In genomic region chrX:73944582-73944947, GRCh38 we compare ENCODE assay signal across 8 cellular contexts.
A peak's percentile ranks its signal among the peaks of the same experiment; 100 is the strongest.
DNase-seq lines count a peak whose midpoint lies in the region; FAIRE-seq and TF ChIP-seq lines count a peak whose summit lies in the region.

No MANE protein-coding gene starts in this region.

- no peaks in the 10 kb centered on the region for H4K20me1 ChIP-seq in OCI-LY3 (ENCODE audit: insufficient read depth, low read length)
- no peaks in the 10 kb centered on the region for H4K20me1 ChIP-seq in H1 (replicated peaks in 1 of 2; ENCODE audit: control insufficient read depth in 1 of 2, insufficient read depth in 2 of 2, low read length in 2 of 2)
- H4K20me1 ChIP-seq in neural cell (ENCODE audit: insufficient read depth) = no peaks in the 10 kb centered on the region

- no peaks in the 10 kb centered on the region for H3K27me3 ChIP-seq in OCI-LY3 (ENCODE audit: low read depth, low read length)
- H3K27me3 ChIP-seq in H1 (replicated peaks in 1 of 4; ENCODE audit: control insufficient read depth in 3 of 4, extremely low read depth in 1 of 4, insufficient read depth in 3 of 4, low read length in 3 of 4) = no peaks in the 10 kb centered on the region
- H3K27me3 ChIP-seq in neural cell (ENCODE audit: insufficient read depth, low read depth, low read length) = no peaks in the 10 kb centered on the region

- H3K56ac ChIP-seq in H1 (replicated peaks; ENCODE audit: insufficient read length, low read depth, low read length) = peak overlapping the region; percentile 59

- TF ChIP-seq RAD21 in H1 (IDR thresholded peaks at IDR 0.05 in 1 of 2, conservative IDR thresholded peaks at IDR 0.05 in 1 of 2; ENCODE audit: low read depth in 2 of 2, low read length in 2 of 2) = no peak
- TF ChIP-seq RAD21 in neural cell (conservative IDR thresholded peaks at IDR 0.05) = no peak

- H2BK5ac ChIP-seq in H1 (ENCODE audit: low read depth, low read length) = peak overlapping the region; percentile 91; the same call in 1 of the 2 replicates

- H3K14ac ChIP-seq in H1 (ENCODE audit: insufficient read length) = no peak overlapping the region

- H3K9me3 ChIP-seq in OCI-LY3 (ENCODE audit: insufficient read depth, low read length) (no peaks in the 10 kb centered on the region), H1 (ENCODE audit: insufficient read depth in 2 of 2, low read depth in 1 of 2, low read length in 1 of 2) (no peaks in the 10 kb centered on the region), neural cell (ENCODE audit: low read length) (no peaks in the 10 kb centered on the region)

- H3K4me2 ChIP-seq in OCI-LY3 (ENCODE audit: low read length) (peak overlapping the region; percentile 77), H1 (ENCODE audit: insufficient read depth in 1 of 2, low read depth in 2 of 2, low read length in 2 of 2) (peak overlapping the region; percentile 62 to 65), neural cell (ENCODE audit: low read length) (peak overlapping the region; percentile 82)

- H4K8ac ChIP-seq in H1 (ENCODE audit: extremely low read depth, insufficient read depth, low read length) = no peak overlapping the region

- H3K4me3 ChIP-seq in OCI-LY3 (ENCODE audit: low read length) = peak overlapping the region; percentile 98
- peak overlapping the region; percentile 87 to 99 (median 94) for H3K4me3 ChIP-seq in H1 (ENCODE audit: extremely low read depth in 1 of 4, insufficient read depth in 2 of 4, low read depth in 3 of 4, low read length in 4 of 4)
- peak overlapping the region; percentile 74 for H3K4me3 ChIP-seq in neural cell (ENCODE audit: low read length)

- H4K5ac ChIP-seq in H1 (ENCODE audit: insufficient read length, low read depth, low read length) = peak overlapping the region; percentile 52

- no peaks in the 10 kb centered on the region for H3F3A ChIP-seq in neural cell (ENCODE audit: insufficient read depth, low read length, poor library complexity, severe bottlenecking)

- H4K91ac ChIP-seq in H1 (replicated peaks; ENCODE audit: insufficient read length, low read length) = no peak overlapping the region

- no peak overlapping the region; the same call in 1 of the 2 replicates for H2BK12ac ChIP-seq in H1 (ENCODE audit: low read depth, low read length)

- no peak overlapping the region for H2BK20ac ChIP-seq in H1 (ENCODE audit: low read length)

- CTCF ChIA-PET in H1 (lab: Charles Lee; ENCODE audit: partially characterized antibody) = no interaction called here

- H3K79me2 ChIP-seq in OCI-LY3 (ENCODE audit: low read length) (peaks cover 56% of the 10 kb centered on the region), H1 (ENCODE audit: control insufficient read depth in 1 of 2, insufficient read depth in 2 of 2, low read length in 2 of 2) (peaks cover 4 to 51% of the 10 kb centered on the region in 2 experiments; a peak in 3 of 4 replicates), neural cell (replicated peaks; ENCODE audit: insufficient read depth, low read length) (peaks cover 21% of the 10 kb centered on the region)

- H2AFZ ChIP-seq in OCI-LY3 (ENCODE audit: low read depth, low read length) = peak overlapping the region; percentile 91; the same call in 1 of the 2 replicates
- no peak overlapping the region for H2AFZ ChIP-seq in H1 (ENCODE audit: low read length)
- H2AFZ ChIP-seq in neural cell (ENCODE audit: low read depth, low read length) = peak overlapping the region; percentile 72

- no peaks in the 10 kb centered on the region for H3K9me2 ChIP-seq in neural cell (ENCODE audit: insufficient read depth, low read length)

- H2AK5ac ChIP-seq in H1 (ENCODE audit: low read depth, low read length) = 0 out of 2 replicates have a peak overlapping the region, but pooled peaks have one; percentile 53

- peak; percentile 59 for DNase-seq in DMS 273 (lab: John Stamatoyannopoulos, UW; ENCODE audit: unreplicated experiment)
- no peak for DNase-seq in DMS 273 treated with DMSO at 0.1 percent for 48 hours (lab: John Stamatoyannopoulos, UW)
- no peak for DNase-seq in H1 (ENCODE audit: low read depth in 1 of 2, low spot score in 2 of 2)
- no peak for DNase-seq in HK-2 (ENCODE audit: unreplicated experiment)
- DNase-seq in HuH-7 (ENCODE audit: low spot score) = no peak
- no peak for DNase-seq in NCI-H2196 (lab: John Stamatoyannopoulos, UW; ENCODE audit: unreplicated experiment)

- TF ChIP-seq CTCF in OCI-LY3 (IDR thresholded peaks at IDR 0.05; ENCODE audit: low read depth, low read length) (no peak), H1 (IDR thresholded peaks at IDR 0.05; ENCODE audit: control extremely low read depth in 1 of 3, insufficient read depth in 1 of 3, low read depth in 1 of 3, low read length in 3 of 3) (no peak), neural cell (IDR thresholded peaks at IDR 0.05; ENCODE audit: poor library complexity, severe bottlenecking) (no peak)

- H3K9ac ChIP-seq in OCI-LY3 (ENCODE audit: low read length) = peak overlapping the region; percentile 80
- H3K9ac ChIP-seq in H1 (replicated peaks in 1 of 4; ENCODE audit: extremely low read depth in 1 of 4, low read depth in 3 of 4, low read length in 3 of 4) = peak overlapping the region; percentile 79 to 100 (median 97)
- peak overlapping the region; percentile 81 for H3K9ac ChIP-seq in neural cell (ENCODE audit: low read length)

- H3K18ac ChIP-seq in H1 (ENCODE audit: extremely low read depth, low read length) = no peak overlapping the region; the same call in 1 of the 2 replicates

- TF ChIP-seq EP300 in H1 (IDR thresholded peaks at IDR 0.05; ENCODE audit: borderline replicate concordance in 1 of 2, low read depth in 2 of 2, low read length in 2 of 2) (no peak), neural cell (conservative IDR thresholded peaks at IDR 0.05; ENCODE audit: poor library complexity, severe bottlenecking) (no peak)

- H2BK15ac ChIP-seq in H1 (ENCODE audit: low read length) = no peak overlapping the region

- no peaks in the 10 kb centered on the region for H3K79me1 ChIP-seq in H1 (ENCODE audit: low read depth, low read length)

- WGBS in H1 (ENCODE audit: extremely low coverage in 1 of 2, insufficient coverage in 1 of 2, insufficient read length in 1 of 2, insufficient replicate concordance in 2 of 2, low coverage in 1 of 2, low lambda C conversion rate in 2 of 2, missing lambda C conversion rate in 1 of 2), 2 experiments = 0% methylated on average over 1 of the region's 8 CpGs; no CpG with 5 or more reads in 1 of the 2 experiments

- no peak; a peak in 1 of 3 replicates for TF ChIP-seq POLR2A in H1 (IDR thresholded peaks at IDR 0.05; ENCODE audit: control extremely low read depth in 1 of 2, low read depth in 2 of 2, low read length in 2 of 2)

- H3K4me1 ChIP-seq in OCI-LY3 (ENCODE audit: low read length) = peaks cover 7% of the 10 kb centered on the region; the same call in 1 of the 2 replicates
- no peaks in the 10 kb centered on the region for H3K4me1 ChIP-seq in H1 (replicated peaks in 1 of 4; ENCODE audit: control insufficient read depth in 3 of 4, insufficient read depth in 4 of 4, low read length in 3 of 4)

- peak overlapping the region; percentile 54 for H2BK120ac ChIP-seq in H1 (replicated peaks; ENCODE audit: low read depth, low read length)

- H3K23me2 ChIP-seq in H1 (ENCODE audit: low read depth, low read length) = no peaks in the 10 kb centered on the region

- H3K36me3 ChIP-seq in OCI-LY3 (replicated peaks; ENCODE audit: low read depth, low read length) (peaks cover 6% of the 10 kb centered on the region), H1 (ENCODE audit: control insufficient read depth in 2 of 4, insufficient read depth in 4 of 4, low read length in 3 of 4) (peaks cover 0 to 26% (median 3%) of the 10 kb centered on the region in 4 experiments; a peak in 3 of 8 replicates), neural cell (ENCODE audit: insufficient read depth, low read length) (no peaks in the 10 kb centered on the region)

- no peak overlapping the region for H3K23ac ChIP-seq in H1 (ENCODE audit: insufficient read length)

- POLR2A ChIA-PET in H1 (lab: Charles Lee; ENCODE audit: partially characterized antibody) = interaction anchor here (0.8 to 2.1 kb wide), 5 partner anchors 10 to 69 kb away, joined by 3 to 14 read pairs (median 4); no protein-coding TSS in a partner anchor

- FAIRE-seq in H1 (lab: Jason Lieb, UNC) = peak; percentile 69

- H3K27ac ChIP-seq in OCI-LY3 (ENCODE audit: low read length) = peak overlapping the region; percentile 39
- peak overlapping the region; percentile 94 for H3K27ac ChIP-seq in H1 (ENCODE audit: low read depth, low read length)
- peak overlapping the region; percentile 80 for H3K27ac ChIP-seq in neural cell (ENCODE audit: low read length)

- no peak overlapping the region for H3K4ac ChIP-seq in H1 (replicated peaks; ENCODE audit: insufficient read length, low read depth, low read length)

TF ChIP-seq in H1, 55 proteins besides CTCF, POLR2A, EP300 and RAD21:
- TF ChIP-seq BACH1 (IDR thresholded peaks at IDR 0.05; ENCODE audit: low read length) (no peak), KDM5A (IDR thresholded peaks at IDR 0.05; ENCODE audit: low read length) (0 out of 2 replicates have a peak, but pooled peaks have one; percentile 17)
TF ChIP-seq in H1: peak in this region for 1.

TF ChIP-seq in neural cell, 6 proteins besides CTCF, POLR2A, EP300 and RAD21 (continues in another document):
- TF ChIP-seq POLR2AphosphoS5 (IDR thresholded peaks at IDR 0.05) = no peak
- TF ChIP-seq EZH2 (IDR thresholded peaks at IDR 0.05; ENCODE audit: borderline replicate concordance, insufficient read depth, low read length, poor library complexity, severe bottlenecking) = no peak
- no peak for TF ChIP-seq TAF1 (IDR thresholded peaks at IDR 0.05; ENCODE audit: low read depth)
- TF ChIP-seq SMC3 (conservative IDR thresholded peaks at IDR 0.05; ENCODE audit: poor library complexity) = no peak
- peak; percentile 4 for TF ChIP-seq MXI1 (conservative IDR thresholded peaks at IDR 0.05; ENCODE audit: poor library complexity, severe bottlenecking)

Comparison
In these comparisons a context has a peak if more than half of its experiments do, and no peak if none do; other contexts are left out.
1. H3K27ac ChIP-seq: peak in every context shown above with its lines; median percentile 94 in H1; 80 in neural cell; 39 in OCI-LY3.